14 cellular contexts compared by ENCODE assay signal in genomic region chr14:53450871-53451270, GRCh38.
DNase-seq lines count a peak whose midpoint lies in the region; ATAC-seq and TF ChIP-seq lines count a peak whose summit lies in the region.
"Had no signal": no experiment of that assay in that cellular context is flagged by ENCODE, and none has a peak within 500 bp of the region (broad histone marks: within the 10 kb centered on the region; RNA-seq: fewer than 3 reads in every experiment).

No MANE protein-coding gene starts in this region.

- H3K27me3 ChIP-seq in HCT116 (ENCODE audit: insufficient read depth, low read length) (no peaks in the 10 kb centered on the region), WERI-Rb-1 (ENCODE audit: insufficient read depth, low read depth, severe bottlenecking) (peaks cover 50% of the 10 kb centered on the region)

- H3K9ac ChIP-seq in HCT116 (ENCODE audit: low read length): no peak overlapping the region

- H3K27ac ChIP-seq in HCT116 (ENCODE audit: low read depth, low read length) (no peak overlapping the region; the same call in 1 of the 2 replicates), WERI-Rb-1 (no peak overlapping the region)

- peak overlapping the region; percentile 78 for H2AFZ ChIP-seq in HCT116 (ENCODE audit: low read depth, low read length, poor library complexity, severe bottlenecking)

- TF ChIP-seq CTCF in HCT116 (IDR thresholded peaks at IDR 0.05 in 2 of 3, conservative IDR thresholded peaks at IDR 0.05 in 1 of 3; ENCODE audit: borderline replicate concordance in 1 of 3, insufficient read depth in 1 of 3, low read depth in 2 of 3, low read length in 2 of 3) (no peak), astrocyte of the spinal cord (IDR thresholded peaks at IDR 0.05; ENCODE audit: low read depth, low read length) (no peak), WERI-Rb-1 (IDR thresholded peaks at IDR 0.05; ENCODE audit: low read depth, low read length) (no peak)

- TF ChIP-seq RAD21 in HCT116 (IDR thresholded peaks at IDR 0.05; ENCODE audit: low read depth): no peak

- no TSS peak for BruUV-seq in HCT116 (replicated peaks; lab: Mats Ljungman, UMichigan)

- intact Hi-C loops in HCT116 (cut with micrococcal nuclease): no loop called here
- intact Hi-C loops in left colon (cut with DNase I, micrococcal nuclease): no loop called here

- H3K36me3 ChIP-seq in HCT116 (ENCODE audit: control insufficient read depth in 1 of 2, insufficient read depth in 2 of 2, low read length in 2 of 2) (no peaks in the 10 kb centered on the region), WERI-Rb-1 (no peaks in the 10 kb centered on the region)

- RAD21 ChIA-PET in HCT116 (lab: Charles Lee; ENCODE audit: low non-redundant PET in 1 of 2, low total read pairs in 2 of 2, uncharacterized antibody in 2 of 2, unreplicated experiment in 2 of 2): no interaction called here

- no peak for TF ChIP-seq POLR2A in HCT116 (IDR thresholded peaks at IDR 0.05; ENCODE audit: borderline replicate concordance, extremely low read depth, insufficient read depth, insufficient read length)

- in situ Hi-C loops in astrocyte of the spinal cord (cut with HindIII; ENCODE audit: low sequenced_read_pairs): no loop called here

- H3K4me1 ChIP-seq in HCT116 (ENCODE audit: control insufficient read depth in 1 of 2, insufficient read depth in 2 of 2, low read length in 2 of 2): peaks cover 23 to 38% of the 10 kb centered on the region in 2 experiments

- ATAC-seq in HCT116 (no peak), left colon (peak; percentile 92), GM18517 (IDR thresholded peaks at IDR 0.05; ENCODE audit: unreplicated experiment) (no peak)
- ATAC-seq: activated CD8-positive, alpha-beta T cell treated with anti-CD3 and anti-CD28 coated beads, Interleukin-2, amount 10 ng/mL, durations not matched to agents 7 days and 5 days; GM12878; SK-N-SH treated with all-trans-retinoic acid at 6 μM for 48 hours had no signal

- no peaks in the 10 kb centered on the region for H3K9me2 ChIP-seq in HCT116 (ENCODE audit: insufficient read depth)

- no peaks in the 10 kb centered on the region for H4K20me1 ChIP-seq in HCT116 (ENCODE audit: insufficient read depth)

- DNase-seq in AG08395 (ENCODE audit: low spot score): peak; percentile 44
- DNase-seq in HCT116 (ENCODE audit: low read depth, low spot score): no peak
- DNase-seq in astrocyte of the spinal cord (ENCODE audit: low read depth, low spot score): peak; percentile 19
- DNase-seq in left colon: peak; percentile 60 to 71
- no peak for DNase-seq in WERI-Rb-1
- no peak for DNase-seq in SK-N-DZ (ENCODE audit: low spot score)
- DNase-seq in NCI-H2171 treated with DMSO at 0.1 percent for 48 hours (lab: John Stamatoyannopoulos, UW): no peak
- DNase-seq: activated CD8-positive, alpha-beta T cell treated with anti-CD3 and anti-CD28 coated beads, Interleukin-2, amount 10 ng/mL, durations not matched to agents 7 days and 5 days; DMS79; effector memory CD4-positive, alpha-beta T cell; NCI-H146 had no signal

- H3K79me2 ChIP-seq in HCT116 (ENCODE audit: insufficient read depth, low read length): no peaks in the 10 kb centered on the region

- H3K9me3 ChIP-seq in HCT116 (ENCODE audit: control insufficient read depth in 1 of 2, insufficient read depth in 1 of 2, low read depth in 1 of 2, low read length in 2 of 2): no peaks in the 10 kb centered on the region
- no peaks in the 10 kb centered on the region for H3K9me3 ChIP-seq in WERI-Rb-1 (ENCODE audit: severe bottlenecking)

- POLR2A ChIA-PET in HCT116 (lab: Charles Lee): no interaction called here

- H3K4me2 ChIP-seq in HCT116 (ENCODE audit: low read length): peak overlapping the region; percentile 47

- CTCF ChIA-PET in HCT116 (lab: Charles Lee): no interaction called here

- H3K4me3 ChIP-seq in HCT116 (replicated peaks in 1 of 2; ENCODE audit: low read depth in 1 of 2, low read length in 2 of 2) (no peak overlapping the region), astrocyte of the spinal cord (ENCODE audit: low read depth, low read length) (no peak overlapping the region), WERI-Rb-1 (ENCODE audit: low read depth, low read length) (no peak overlapping the region)
- H3K4me3 ChIP-seq: GM12878 had no signal

TF ChIP-seq in HCT116, 20 proteins besides CTCF, POLR2A, EP300 and RAD21:
- TF ChIP-seq ZNF274 (IDR thresholded peaks at IDR 0.05; ENCODE audit: low read depth, low read length) (no peak), JUND (IDR thresholded peaks at IDR 0.05) (no peak), SIN3A (IDR thresholded peaks at IDR 0.05; ENCODE audit: low read depth) (no peak), ZFX (IDR thresholded peaks at IDR 0.05) (no peak), FOSL1 (IDR thresholded peaks at IDR 0.05; ENCODE audit: low read depth) (no peak), EZH2phosphoT487 (IDR thresholded peaks at IDR 0.05; ENCODE audit: borderline replicate concordance) (no peak), ELF1 (IDR thresholded peaks at IDR 0.05; ENCODE audit: borderline replicate concordance, low read depth) (no peak), TCF7L2 (IDR thresholded peaks at IDR 0.05; ENCODE audit: borderline replicate concordance, extremely low read depth, insufficient read depth, insufficient read length) (no peak), EZH2 (IDR thresholded peaks at IDR 0.05) (no peak), CBX3 (IDR thresholded peaks at IDR 0.05; ENCODE audit: low read depth) (no peak), MAX (IDR thresholded peaks at IDR 0.05) (no peak), SP1 (IDR thresholded peaks at IDR 0.05; ENCODE audit: low read depth) (no peak), CEBPB (IDR thresholded peaks at IDR 0.05; ENCODE audit: low read depth) (no peak)
- TF ChIP-seq, protein P1, sequence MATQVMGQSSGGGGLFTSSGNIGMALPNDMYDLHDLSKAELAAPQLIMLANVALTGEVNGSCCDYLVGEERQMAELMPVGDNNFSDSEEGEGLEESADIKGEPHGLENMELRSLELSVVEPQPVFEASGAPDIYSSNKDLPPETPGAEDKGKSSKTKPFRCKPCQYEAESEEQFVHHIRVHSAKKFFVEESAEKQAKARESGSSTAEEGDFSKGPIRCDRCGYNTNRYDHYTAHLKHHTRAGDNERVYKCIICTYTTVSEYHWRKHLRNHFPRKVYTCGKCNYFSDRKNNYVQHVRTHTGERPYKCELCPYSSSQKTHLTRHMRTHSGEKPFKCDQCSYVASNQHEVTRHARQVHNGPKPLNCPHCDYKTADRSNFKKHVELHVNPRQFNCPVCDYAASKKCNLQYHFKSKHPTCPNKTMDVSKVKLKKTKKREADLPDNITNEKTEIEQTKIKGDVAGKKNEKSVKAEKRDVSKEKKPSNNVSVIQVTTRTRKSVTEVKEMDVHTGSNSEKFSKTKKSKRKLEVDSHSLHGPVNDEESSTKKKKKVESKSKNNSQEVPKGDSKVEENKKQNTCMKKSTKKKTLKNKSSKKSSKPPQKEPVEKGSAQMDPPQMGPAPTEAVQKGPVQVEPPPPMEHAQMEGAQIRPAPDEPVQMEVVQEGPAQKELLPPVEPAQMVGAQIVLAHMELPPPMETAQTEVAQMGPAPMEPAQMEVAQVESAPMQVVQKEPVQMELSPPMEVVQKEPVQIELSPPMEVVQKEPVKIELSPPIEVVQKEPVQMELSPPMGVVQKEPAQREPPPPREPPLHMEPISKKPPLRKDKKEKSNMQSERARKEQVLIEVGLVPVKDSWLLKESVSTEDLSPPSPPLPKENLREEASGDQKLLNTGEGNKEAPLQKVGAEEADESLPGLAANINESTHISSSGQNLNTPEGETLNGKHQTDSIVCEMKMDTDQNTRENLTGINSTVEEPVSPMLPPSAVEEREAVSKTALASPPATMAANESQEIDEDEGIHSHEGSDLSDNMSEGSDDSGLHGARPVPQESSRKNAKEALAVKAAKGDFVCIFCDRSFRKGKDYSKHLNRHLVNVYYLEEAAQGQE (IDR thresholded peaks at IDR 0.05; ENCODE audit: low read depth): no peak
TF ChIP-seq in HCT116: peak in this region for 0.

Comparison
In these comparisons a context has a peak if more than half of its experiments do, and no peak if none do; other contexts are left out.
1. DNase-seq: peak in AG08395 (single experiment), astrocyte of the spinal cord (single experiment) and left colon (2 of 2); none in HCT116 (single experiment), WERI-Rb-1 (single experiment), SK-N-DZ (single experiment) and NCI-H2171 treated with DMSO at 0.1 percent for 48 hours (single experiment).